In genomic region chr5:11027660-11028059, GRCh38 we compare ENCODE assay signal across 19 cellular contexts.
A peak's percentile ranks its signal among the peaks of the same experiment; 100 is the strongest.
DNase-seq lines count a peak whose midpoint lies in the region; ATAC-seq, FAIRE-seq and TF ChIP-seq lines count a peak whose summit lies in the region.
"Had no signal": no experiment of that assay in that cellular context is flagged by ENCODE, and none has a peak within 500 bp of the region (broad histone marks: within the 10 kb centered on the region; RNA-seq: fewer than 3 reads in every experiment).

No MANE protein-coding gene starts in this region.

- no peaks in the 10 kb centered on the region for H3K36me3 ChIP-seq in Caco-2 (ENCODE audit: control insufficient read depth, insufficient read depth, low read length)
- no peaks in the 10 kb centered on the region for H3K36me3 ChIP-seq in naive thymus-derived CD4-positive, alpha-beta T cell (ENCODE audit: control insufficient read depth in 2 of 3, insufficient read depth in 3 of 3, low read length in 3 of 3)
- H3K36me3 ChIP-seq: heart left ventricle, thoracic aorta had no signal

- no peak overlapping the region for H3K4me3 ChIP-seq in Caco-2 (ENCODE audit: low read depth, low read length)
- no peak overlapping the region for H3K4me3 ChIP-seq in naive thymus-derived CD4-positive, alpha-beta T cell (ENCODE audit: low read length)
- H3K4me3 ChIP-seq: heart left ventricle, K562, thoracic aorta had no signal

- no peaks in the 10 kb centered on the region for H3K4me1 ChIP-seq in Caco-2
- H3K4me1 ChIP-seq in naive thymus-derived CD4-positive, alpha-beta T cell (ENCODE audit: control insufficient read depth in 2 of 2, insufficient read depth in 2 of 2, low read length in 2 of 2): no peaks in the 10 kb centered on the region

- no peak overlapping the region for H3K27ac ChIP-seq in naive thymus-derived CD4-positive, alpha-beta T cell (ENCODE audit: low read depth, low read length)
- H3K27ac ChIP-seq: heart left ventricle, thoracic aorta had no signal

- H3K4me3 Mint-ChIP-seq in Caco-2 (ENCODE audit: unreplicated experiment): no peak overlapping the region
- no peak overlapping the region for H3K4me3 Mint-ChIP-seq in naive thymus-derived CD4-positive, alpha-beta T cell
- H3K4me3 Mint-ChIP-seq: activated T-cell treated with anti-CD3 and anti-CD28 coated beads, Interleukin-2, amount 50 U/mL, for 72 hours had no signal

- DNase-seq in GM12892 (ENCODE audit: insufficient read length): no peak
- DNase-seq in Right ventricle myocardium inferior (ENCODE audit: missing footprints): no peak
- no peak for DNase-seq in NCI-H1694 (lab: John Stamatoyannopoulos, UW)
- no peak for DNase-seq in Caco-2
- DNase-seq in naive thymus-derived CD4-positive, alpha-beta T cell: no peak
- DNase-seq: activated CD4-positive, alpha-beta T cell treated with anti-CD3 and anti-CD28 coated beads for 4 hours; activated T-cell treated with anti-CD3 and anti-CD28 coated beads, Interleukin-2, amount 50 U/mL, for 72 hours; GF-D8; heart left ventricle; NCI-H146; NCI-H69; stimulated activated CD4-positive, alpha-beta T cell treated with anti-CD3 and anti-CD28 coated beads, Interleukin-15, amount 100 ng/mL, for 24 hours had no signal

- no peak overlapping the region for H3K27ac Mint-ChIP-seq in Caco-2 (ENCODE audit: unreplicated experiment)
- no peak overlapping the region for H3K27ac Mint-ChIP-seq in naive thymus-derived CD4-positive, alpha-beta T cell
- H3K27ac Mint-ChIP-seq: activated T-cell treated with anti-CD3 and anti-CD28 coated beads, Interleukin-2, amount 50 U/mL, for 72 hours; progenitor cell of endocrine pancreas had no signal

- peaks cover 24% of the 10 kb centered on the region for H3K27me3 Mint-ChIP-seq in Caco-2 (ENCODE audit: insufficient read depth, unreplicated experiment)
- peaks cover 0 to 3% (median 1%) of the 10 kb centered on the region in 5 donors for H3K27me3 Mint-ChIP-seq in naive thymus-derived CD4-positive, alpha-beta T cell
- H3K27me3 Mint-ChIP-seq: progenitor cell of endocrine pancreas had no signal

- H3K36me3 Mint-ChIP-seq in Caco-2 (ENCODE audit: insufficient read depth, unreplicated experiment): no peaks in the 10 kb centered on the region
- peaks cover 0 to 12% (median 4%) of the 10 kb centered on the region in 5 donors for H3K36me3 Mint-ChIP-seq in naive thymus-derived CD4-positive, alpha-beta T cell

- peak; percentile 79 for FAIRE-seq in GM12892 (lab: Jason Lieb, UNC)
- FAIRE-seq: endothelial cell of umbilical vein, K562 had no signal

- H3K27me3 ChIP-seq in Caco-2 (replicated peaks; ENCODE audit: control insufficient read depth, insufficient read depth, low read length): no peaks in the 10 kb centered on the region
- no peaks in the 10 kb centered on the region for H3K27me3 ChIP-seq in naive thymus-derived CD4-positive, alpha-beta T cell (ENCODE audit: control insufficient read depth in 2 of 2, insufficient read depth in 2 of 2, low read length in 2 of 2)
- H3K27me3 ChIP-seq: heart left ventricle had no signal

- no peak for TF ChIP-seq POLR2A in GM12892 (IDR thresholded peaks at IDR 0.05; ENCODE audit: low read depth, low read length)

- no peak for TF ChIP-seq CTCF in Caco-2 (IDR thresholded peaks at IDR 0.05; ENCODE audit: insufficient read depth in 1 of 2, low read depth in 1 of 2, low read length in 1 of 2, severe bottlenecking in 1 of 2, unreplicated experiment in 1 of 2)

- no peaks in the 10 kb centered on the region for H3K4me1 Mint-ChIP-seq in Caco-2 (ENCODE audit: low read depth, unreplicated experiment)
- no peaks in the 10 kb centered on the region for H3K4me1 Mint-ChIP-seq in naive thymus-derived CD4-positive, alpha-beta T cell

- POLR2A ChIA-PET in Caco-2 (lab: Charles Lee): no interaction called here
- POLR2A ChIA-PET in naive thymus-derived CD4-positive, alpha-beta T cell (lab: Charles Lee): no interaction called here

- ATAC-seq in GM19395 (IDR thresholded peaks at IDR 0.05; ENCODE audit: unreplicated experiment) (peak; percentile 79), HG02623 (IDR thresholded peaks at IDR 0.05; ENCODE audit: unreplicated experiment) (peak; percentile 70), HG03378 (IDR thresholded peaks at IDR 0.05; ENCODE audit: unreplicated experiment) (peak; percentile 69), Right ventricle myocardium inferior (no peak)
- ATAC-seq in naive thymus-derived CD4-positive, alpha-beta T cell: no peak
- ATAC-seq: activated T-cell treated with anti-CD3 and anti-CD28 coated beads, Interleukin-2, amount 50 U/mL, for 72 hours; heart left ventricle; K562 had no signal

- BruUV-seq in Caco-2 (replicated peaks; lab: Mats Ljungman, UMichigan): no TSS peak

- intact Hi-C loops in Right ventricle myocardium inferior (cut with DNase I) (no loop called here), Caco-2 (cut with micrococcal nuclease; ENCODE audit: unreplicated experiment) (no loop called here)
- intact Hi-C loops in naive thymus-derived CD4-positive, alpha-beta T cell (cut with micrococcal nuclease): no loop called here

- CTCF ChIA-PET in Caco-2 (lab: Charles Lee): no interaction called here
- CTCF ChIA-PET in naive thymus-derived CD4-positive, alpha-beta T cell (lab: Charles Lee): no interaction called here

- H3K9me3 ChIP-seq in Caco-2: no peaks in the 10 kb centered on the region
- peaks cover 0 to 12% (median 0%) of the 10 kb centered on the region in 3 experiments for H3K9me3 ChIP-seq in naive thymus-derived CD4-positive, alpha-beta T cell (ENCODE audit: control insufficient read depth in 2 of 3, low read length in 3 of 3)
- H3K9me3 ChIP-seq: thoracic aorta had no signal

- H3K9me3 Mint-ChIP-seq in Caco-2 (ENCODE audit: unreplicated experiment): peaks cover 15% of the 10 kb centered on the region
- H3K9me3 Mint-ChIP-seq in naive thymus-derived CD4-positive, alpha-beta T cell: peaks cover 2 to 34% (median 14%) of the 10 kb centered on the region in 11 donors

Comparison
In these comparisons a context has a peak if more than half of its experiments do, and no peak if none do; other contexts are left out.
1. ATAC-seq: peak in GM19395 (single experiment), HG02623 (single experiment) and HG03378 (single experiment); none in Right ventricle myocardium inferior (single experiment) and naive thymus-derived CD4-positive, alpha-beta T cell (single experiment).